ENCODE assay signal across 7 cellular contexts in genomic region chr16:28846080-28846932, GRCh38. TPM values are rescaled to one million over a fixed set of nuclear protein-coding genes. Genes with fewer than 3 reads are reported as not detected.
DNase-seq lines count a peak whose midpoint lies in the region; ATAC-seq and TF ChIP-seq lines count a peak whose summit lies in the region.

TSS of gene TUFM (minus strand) at chr16:28846348. CDS start at chr16:28846269, 79 bp downstream.

- H3K9me2 ChIP-seq in hepatocyte (replicated peaks; ENCODE audit: insufficient read depth): no peaks in the 10 kb centered on the region

- no peaks in the 10 kb centered on the region for H3K36me3 ChIP-seq in hepatocyte (replicated peaks; ENCODE audit: insufficient read depth, low read depth)

- peak within 1 kb of the TSS; percentile 94 for H3K4me2 ChIP-seq in hepatocyte

- no peaks in the 10 kb centered on the region for H3K27me3 ChIP-seq in hepatocyte

- DNase-seq in NCI-H2029 (lab: John Stamatoyannopoulos, UW) (peak; percentile 98), T-helper 9 cell (peak; percentile 97), astrocyte of the hippocampus (ENCODE audit: low read depth, low spot score) (peak; percentile 99), hepatocyte (ENCODE audit: low spot score) (peak; percentile 99), retina (peak; percentile 99)

- peak within 1 kb of the TSS; percentile 66 for H2AFZ ChIP-seq in hepatocyte

- peaks cover 4% of the 10 kb centered on the region for H3K4me1 ChIP-seq in hepatocyte (ENCODE audit: insufficient read depth)

- peaks cover 2% of the 10 kb centered on the region for H4K20me1 ChIP-seq in hepatocyte (ENCODE audit: insufficient read depth, poor library complexity, severe bottlenecking)

- H3K27ac ChIP-seq in hepatocyte: peak within 1 kb of the TSS; percentile 67

- 1% methylated on average over 72 of the region's 73 CpGs for WGBS in hepatocyte (ENCODE audit: low lambda C conversion rate, missing lambda C conversion rate)

- peaks cover 28% of the 10 kb centered on the region for H3K79me2 ChIP-seq in hepatocyte

- TF ChIP-seq CTCF in hepatocyte (IDR thresholded peaks at IDR 0.05; ENCODE audit: poor library complexity): peak; percentile 60

- ATAC-seq in GM18502 (IDR thresholded peaks at IDR 0.05; ENCODE audit: poor library complexity, unreplicated experiment) (peak; percentile 88), HG02973 (IDR thresholded peaks at IDR 0.05; ENCODE audit: unreplicated experiment) (peak; percentile 79)

- no peaks in the 10 kb centered on the region for H3K9me3 ChIP-seq in hepatocyte (ENCODE audit: low read depth)

- peak within 1 kb of the TSS; percentile 47 for H3K4me3 ChIP-seq in hepatocyte

RNA-seq across cellular contexts. Expression of gene TUFM, which starts in this region (rescaled TPM):
- 106 and 107 TPM in 2 replicates for total RNA-seq in hepatocyte
- polyA plus RNA-seq in hepatocyte: 214 and 244 TPM in 2 replicates

Comparison
In these comparisons a context has a peak if more than half of its experiments do, and no peak if none do; other contexts are left out.
1. Peak in every context shown above with its lines: DNase-seq, ATAC-seq, H3K4me3 ChIP-seq and H3K27ac ChIP-seq.